9 cellular contexts compared by ENCODE assay signal in the genomic region with DNA sequence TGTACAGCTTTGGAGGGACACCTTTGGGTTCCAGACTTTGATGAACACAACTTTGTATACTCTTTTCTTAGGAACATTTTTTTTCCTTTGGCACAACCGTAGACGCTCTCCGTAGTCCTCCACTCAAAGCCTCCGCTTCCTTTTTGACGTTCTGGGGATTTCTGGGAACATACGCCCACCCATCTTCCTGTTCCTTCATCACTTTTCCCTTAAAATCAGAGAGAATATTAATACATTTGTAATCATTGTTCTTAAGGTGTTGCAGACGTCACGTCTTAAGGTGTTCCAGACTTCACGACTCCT. TPM values are rescaled to one million over a fixed set of nuclear protein-coding genes. Genes with fewer than 3 reads are reported as not detected.
A peak's percentile ranks its signal among the peaks of the same experiment; 100 is the strongest.
DNase-seq lines count a peak whose midpoint lies in the region; ATAC-seq, FAIRE-seq and TF ChIP-seq lines count a peak whose summit lies in the region.
"Had no signal": no experiment of that assay in that cellular context is flagged by ENCODE, and none has a peak within 500 bp of the region (broad histone marks: within the 10 kb centered on the region; RNA-seq: fewer than 3 reads in every experiment).

No MANE protein-coding gene starts in this region.

- peaks cover 17% of the 10 kb centered on the region for H3K36me3 Mint-ChIP-seq in activated CD4-positive, alpha-beta T cell treated with anti-CD3 and anti-CD28 coated beads, Interleukin-2, amount 10 ng/mL, durations not matched to agents 24 days and 14 days (ENCODE audit: low read depth)

- H3K4me2 ChIP-seq in K562 (ENCODE audit: insufficient read depth, low read length), result peak overlapping the region; percentile 91
- H3K4me2 ChIP-seq in HepG2 (ENCODE audit: low read depth, low read length), result peak overlapping the region; percentile 94

- no peak for TF ChIP-seq CTCF in K562 (IDR thresholded peaks at IDR 0.05 in 2 of 3, conservative IDR thresholded peaks at IDR 0.05 in 1 of 3; ENCODE audit: insufficient read depth in 2 of 3, low read depth in 1 of 3, low read length in 3 of 3)
- no peak for TF ChIP-seq CTCF in HepG2 (CRISPR knock-in tag; IDR thresholded peaks at IDR 0.05)

- FAIRE-seq in K562 (lab: Jason Lieb, UNC), result no peak
- FAIRE-seq in HepG2 (lab: Jason Lieb, UNC), result no peak

- H3K4me1 ChIP-seq in K562 (replicated peaks in 1 of 2; ENCODE audit: control insufficient read depth in 2 of 2, insufficient read depth in 2 of 2, low read length in 2 of 2) (peaks cover 5 to 14% of the 10 kb centered on the region in 2 experiments; a peak in 4 of 5 replicates), HepG2 (ENCODE audit: insufficient read depth, low read length) (peaks cover 49% of the 10 kb centered on the region), thymus (ENCODE audit: control insufficient read depth, insufficient read depth, low read length) (no peaks in the 10 kb centered on the region)

- peak overlapping the region; percentile 72 for H3K27ac ChIP-seq in K562 (ENCODE audit: extremely low read depth, low read depth, low read length)
- peak overlapping the region; percentile 7 for H3K27ac ChIP-seq in HepG2 (ENCODE audit: extremely low read length, insufficient read depth, low read length)
- H3K27ac ChIP-seq in thymus (ENCODE audit: low read depth), result peak overlapping the region; percentile 74

- no peaks in the 10 kb centered on the region for H3K27me3 Mint-ChIP-seq in activated CD4-positive, alpha-beta T cell treated with anti-CD3 and anti-CD28 coated beads, Interleukin-2, amount 10 ng/mL, durations not matched to agents 24 days and 14 days

- BruUV-seq in K562 (replicated peaks; lab: Mats Ljungman, UMichigan) (TSS peak; percentile 94), HepG2 (replicated peaks; lab: Mats Ljungman, UMichigan) (no TSS peak)

- intact Hi-C loops in activated CD4-positive, alpha-beta T cell treated with anti-CD3 and anti-CD28 coated beads, Interleukin-2, amount 10 ng/mL, durations not matched to agents 24 days and 14 days (cut with micrococcal nuclease), result loop anchor here (5.0 kb wide), 1 partner anchor 142 kb away; the partner anchor contains the start of gene PDCD7
- intact Hi-C loops in K562 (cut with micrococcal nuclease), result no loop called here
- intact Hi-C loops in HepG2 (cut with micrococcal nuclease; ENCODE audit: unreplicated experiment), result loop anchor here (5.0 kb wide), 1 partner anchor 62 kb away; no protein-coding TSS in a partner anchor

- no peak for TF ChIP-seq POLR2A in K562 (conservative IDR thresholded peaks at IDR 0.05)
- TF ChIP-seq POLR2A in HepG2 (IDR thresholded peaks at IDR 0.05; ENCODE audit: insufficient read depth in 1 of 2, low read depth in 2 of 2, low read length in 2 of 2), result no peak

- POLR2A ChIA-PET in K562 (lab: Yijun Ruan, JAX), result interaction anchor here (0.6 to 1.7 kb wide), 7 partner anchors 10 to 314 kb away, joined by 3 to 6 read pairs (median 3); partner anchors contain the start of gene RNU5B-1
- POLR2A ChIA-PET in HepG2 (lab: Yijun Ruan, JAX), result interaction anchor here (1.0 to 2.0 kb wide), 3 partner anchors 10 to 315 kb away, joined by 3 to 6 read pairs (median 3); partner anchors contain the start of genes CLPX and RNU5B-1

- TF ChIP-seq RAD21 in K562 (CRISPR knock-in tag; conservative IDR thresholded peaks at IDR 0.05 in 1 of 2, IDR thresholded peaks at IDR 0.05 in 1 of 2), result no peak
- no peak for TF ChIP-seq RAD21 in HepG2 (CRISPR knock-in tag; IDR thresholded peaks at IDR 0.05)

- H3K9me3 Mint-ChIP-seq in activated CD4-positive, alpha-beta T cell treated with anti-CD3 and anti-CD28 coated beads, Interleukin-2, amount 10 ng/mL, durations not matched to agents 24 days and 14 days, result no peaks in the 10 kb centered on the region

- H2AFZ ChIP-seq in K562 (ENCODE audit: low read depth, low read length), result peak overlapping the region; percentile 99
- peak overlapping the region; percentile 80 for H2AFZ ChIP-seq in HepG2 (ENCODE audit: low read length)

- WGBS in K562 (ENCODE audit: insufficient coverage, low coverage, missing lambda C conversion rate), result 4% methylated on average over 9 of the region's 9 CpGs
- WGBS in HepG2 (ENCODE audit: low lambda C conversion rate), result 2% methylated on average over 9 of the region's 9 CpGs
- 18% methylated on average over 9 of the region's 9 CpGs for WGBS in thymus

- no peak for DNase-seq in activated CD4-positive, alpha-beta T cell treated with anti-CD3 and anti-CD28 coated beads, Interleukin-2, amount 10 ng/mL, durations not matched to agents 24 days and 14 days
- DNase-seq in activated CD4-positive, alpha-beta T cell treated with anti-CD3 and anti-CD28 coated beads, Interleukin-2, amount 50 U/mL, for 48 hours, result no peak
- DNase-seq in K562 (ENCODE audit: extremely low read depth in 1 of 4, low spot score in 3 of 4) (no peak), HepG2 (ENCODE audit: low spot score) (no peak), EL (no peak), G401 (ENCODE audit: low spot score) (no peak)

- H3K9me3 ChIP-seq in K562 (replicated peaks; ENCODE audit: control insufficient read depth, insufficient read depth, low read depth, low read length), result no peaks in the 10 kb centered on the region
- H3K9me3 ChIP-seq in HepG2 (ENCODE audit: low read length), result no peaks in the 10 kb centered on the region
- H3K9me3 ChIP-seq in thymus (ENCODE audit: control insufficient read depth), result no peaks in the 10 kb centered on the region

- CTCF ChIA-PET in K562 (lab: Yijun Ruan, JAX; ENCODE audit: low intra/inter-chr PET ratio), result no interaction called here
- CTCF ChIA-PET in HepG2 (lab: Yijun Ruan, JAX; ENCODE audit: low intra/inter-chr PET ratio, low total read pairs), result no interaction called here

- H3K27ac Mint-ChIP-seq in activated CD4-positive, alpha-beta T cell treated with anti-CD3 and anti-CD28 coated beads, Interleukin-2, amount 10 ng/mL, durations not matched to agents 24 days and 14 days, result peak overlapping the region; percentile 89

- H3K9ac ChIP-seq in K562 (ENCODE audit: insufficient read depth in 1 of 2, low read depth in 2 of 2, low read length in 2 of 2) (peak overlapping the region; percentile 64 to 81), HepG2 (ENCODE audit: insufficient read depth, low read depth, low read length) (peak overlapping the region; percentile 65)

- no peaks in the 10 kb centered on the region for H3K9me1 ChIP-seq in K562 (ENCODE audit: control insufficient read depth, insufficient read depth, low read length)

- H3K79me2 ChIP-seq in K562 (ENCODE audit: control insufficient read depth, insufficient read depth, low read length) (peaks cover 23% of the 10 kb centered on the region), HepG2 (ENCODE audit: insufficient read depth, low read length) (peaks cover 10% of the 10 kb centered on the region)

- peaks cover 42% of the 10 kb centered on the region for H3K4me1 Mint-ChIP-seq in activated CD4-positive, alpha-beta T cell treated with anti-CD3 and anti-CD28 coated beads, Interleukin-2, amount 10 ng/mL, durations not matched to agents 24 days and 14 days

- H3K4me3 ChIP-seq in K562, result peak overlapping the region; percentile 83
- peak overlapping the region; percentile 60 to 100 (median 65) for H3K4me3 ChIP-seq in HepG2 (replicated peaks in 1 of 3; ENCODE audit: insufficient read depth in 1 of 3, low read depth in 2 of 3, low read length in 3 of 3)
- H3K4me3 ChIP-seq in thymus (ENCODE audit: low read length), result peak overlapping the region; percentile 81

- in situ Hi-C loops in K562 (cut with MboI) (no loop called here), HepG2 (cut with HindIII; ENCODE audit: extremely low pct_ligation_motif_present, low pct_unique_long_range_greater_than_20kb) (no loop called here), G401 (cut with HindIII; ENCODE audit: low sequenced_read_pairs) (no loop called here)

- ATAC-seq in K562 (no peak), HepG2 (no peak), GM21367 (IDR thresholded peaks at IDR 0.05; ENCODE audit: unreplicated experiment) (no peak)

- H4K20me1 ChIP-seq in K562 (replicated peaks; ENCODE audit: control insufficient read depth, insufficient read depth, low read length), result no peaks in the 10 kb centered on the region
- H4K20me1 ChIP-seq in HepG2 (ENCODE audit: insufficient read depth, low read length), result no peaks in the 10 kb centered on the region

- peak overlapping the region; percentile 94 for H3K4me3 Mint-ChIP-seq in activated CD4-positive, alpha-beta T cell treated with anti-CD3 and anti-CD28 coated beads, Interleukin-2, amount 10 ng/mL, durations not matched to agents 24 days and 14 days

- H3K27me3 ChIP-seq in K562 (ENCODE audit: control insufficient read depth in 2 of 2, insufficient read depth in 2 of 2, low read length in 2 of 2) (no peaks in the 10 kb centered on the region), HepG2 (ENCODE audit: control insufficient read depth in 1 of 2, insufficient read depth in 2 of 2, low read length in 2 of 2) (no peaks in the 10 kb centered on the region; a peak in 1 of 5 replicates), thymus (ENCODE audit: control insufficient read depth, insufficient read depth) (no peaks in the 10 kb centered on the region)

- TF ChIP-seq EP300 in K562 (IDR thresholded peaks at IDR 0.05; ENCODE audit: low read length), result no peak
- no peak for TF ChIP-seq EP300 in HepG2 (IDR thresholded peaks at IDR 0.05; ENCODE audit: low read depth in 2 of 2, low read length in 2 of 2)
- no peak for TF ChIP-seq EP300 in HepG2 (CRISPR knock-in tag; IDR thresholded peaks at IDR 0.05; ENCODE audit: borderline replicate concordance)

- peaks cover 10% of the 10 kb centered on the region; the same call in 1 of the 3 replicates for H3K36me3 ChIP-seq in K562 (ENCODE audit: control insufficient read depth, insufficient read depth, low read length)
- H3K36me3 ChIP-seq in HepG2 (replicated peaks in 1 of 2; ENCODE audit: control insufficient read depth in 1 of 2, insufficient read depth in 2 of 2, low read length in 2 of 2), result no peaks in the 10 kb centered on the region
- H3K36me3 ChIP-seq in thymus (ENCODE audit: control insufficient read depth, insufficient read depth), result no peaks in the 10 kb centered on the region

RNA-seq across cellular contexts. Expression of gene SPG21, which starts 0.4 kb away (rescaled TPM):
- total RNA-seq in activated CD4-positive, alpha-beta T cell treated with anti-CD3 and anti-CD28 coated beads, Interleukin-2, amount 10 ng/mL, durations not matched to agents 24 days and 14 days, result 70.4 and 76.2 TPM in 2 replicates
- 42.0 and 42.1 TPM in 2 replicates for total RNA-seq in K562 (2011; cell fraction: chromatin; rRNA removed; ENCODE audit: low replicate concordance)
- total RNA-seq in K562 (2011; cell fraction: nucleolus; rRNA removed), result 28.0 and 36.9 TPM in 2 replicates
- 55.7 and 78.3 TPM in 2 replicates for total RNA-seq in K562 (2011; cell fraction: nucleoplasm; rRNA removed)
- total RNA-seq in K562 (2014; rRNA removed), result 46.1 and 50.0 TPM in 2 replicates
- total RNA-seq in K562 (2014; rRNA removed; fragmentation: Illumina TruSeq; extraction: Trizol), result 71.2 and 73.9 TPM in 2 replicates
- 56.8 and 59.8 TPM in 2 replicates for total RNA-seq in K562 (2015; rRNA removed; fragmentation: Illumina TruSeq; extraction: Trizol)
- total RNA-seq in K562 (2021), result 72.0 and 79.1 TPM in 2 replicates
- 49.2 and 65.1 TPM in 2 replicates for polyA plus RNA-seq in K562 (2011; rRNA removed)
- 52.2 and 59.7 TPM in 2 replicates for polyA plus RNA-seq in K562 (2011; cell fraction: cytosol; rRNA removed)
- polyA plus RNA-seq in K562 (2011; cell fraction: nucleus; rRNA removed), result 24.0 and 24.4 TPM in 2 replicates
- 54.8 and 61.6 TPM in 2 replicates for polyA plus RNA-seq in K562 (2012)
- 78.7 and 98.8 TPM in 2 replicates for polyA plus RNA-seq in K562 (2014; fragmentation: Illumina TruSeq; extraction: Trizol)
- 10 to 100 TPM; 22.8 to 23.6 TPM for polyA plus RNA-seq in K562 (2014; fragmentation: Nextera tagmentation; extraction: Ambion mirVana)
- polyA plus RNA-seq in K562 (2014; rRNA removed), result 65.7 and 69.0 TPM in 2 replicates
- 40.4 and 43.8 TPM in 2 replicates for polyA minus RNA-seq in K562 (2011; rRNA and poly(A)+ RNA removed)
- polyA minus RNA-seq in K562 (2011; cell fraction: cytosol; rRNA and poly(A)+ RNA removed), result 23.4 and 27.0 TPM in 2 replicates
- 13.5 and 20.1 TPM in 2 replicates for polyA minus RNA-seq in K562 (2011; cell fraction: nucleus; rRNA and poly(A)+ RNA removed)
- 42.4 and 53.0 TPM in 2 replicates for total RNA-seq in HepG2 (2016; rRNA removed; fragmentation: Illumina TruSeq; extraction: Trizol)
- 56.6 and 57.5 TPM in 2 replicates for total RNA-seq in HepG2 (2016; cell fraction: cytosol; rRNA removed; fragmentation: Illumina TruSeq; extraction: Trizol; ENCODE audit: low read depth)
- total RNA-seq in HepG2 (2016; cell fraction: insoluble cytoplasmic fraction; rRNA removed; fragmentation: Illumina TruSeq; extraction: Trizol), result 43.5 and 50.8 TPM in 2 replicates
- total RNA-seq in HepG2 (2016; cell fraction: membrane; rRNA removed; fragmentation: Illumina TruSeq; extraction: Trizol), result 111 and 115 TPM in 2 replicates
- total RNA-seq in HepG2 (2016; cell fraction: nucleus; rRNA removed; fragmentation: Illumina TruSeq; extraction: Trizol), result 31.3 and 35.8 TPM in 2 replicates
- polyA plus RNA-seq in HepG2 (2011; rRNA removed), result 29.1 and 36.7 TPM in 2 replicates
- polyA plus RNA-seq in HepG2 (2011; cell fraction: cytosol; rRNA removed), result 41.8 and 47.6 TPM in 2 replicates
- polyA plus RNA-seq in HepG2 (2011; cell fraction: nucleus; rRNA removed), result 13.3 and 18.4 TPM in 2 replicates
- polyA plus RNA-seq in HepG2 (2012), result 33.1 and 45.9 TPM in 2 replicates
- 99.2 and 108 TPM in 2 replicates for polyA plus RNA-seq in HepG2 (2016; cell fraction: cytosol; fragmentation: Illumina TruSeq; extraction: Trizol; ENCODE audit: low read depth)
- polyA plus RNA-seq in HepG2 (2016; cell fraction: insoluble cytoplasmic fraction; fragmentation: Illumina TruSeq; extraction: Trizol; ENCODE audit: low read depth), result 81.6 and 86.6 TPM in 2 replicates
- polyA plus RNA-seq in HepG2 (2016; cell fraction: membrane; fragmentation: Illumina TruSeq; extraction: Trizol; ENCODE audit: low read depth), result 164 and 173 TPM in 2 replicates
- 60.9 and 72.5 TPM in 2 replicates for polyA plus RNA-seq in HepG2 (2016; cell fraction: nucleus; fragmentation: Illumina TruSeq; extraction: Trizol; ENCODE audit: insufficient read depth, low read depth)
- polyA minus RNA-seq in HepG2 (2011; rRNA and poly(A)+ RNA removed; ENCODE audit: low replicate concordance), result 29.3 and 66.6 TPM in 2 replicates
- 21.4 and 25.0 TPM in 2 replicates for polyA minus RNA-seq in HepG2 (2011; cell fraction: cytosol; rRNA and poly(A)+ RNA removed)
- polyA minus RNA-seq in HepG2 (2011; cell fraction: nucleus; rRNA and poly(A)+ RNA removed), result 20.6 and 27.8 TPM in 2 replicates
- 71.5 TPM for polyA plus RNA-seq in thymus
- 111 and 115 TPM in 2 replicates for total RNA-seq in G401 (2014; rRNA removed; shearing (Covaris generic))

RNA-seq across cellular contexts. Expression of gene MTFMT, which starts 39.3 kb away (rescaled TPM):
- 19.4 and 21.6 TPM in 2 replicates for total RNA-seq in activated CD4-positive, alpha-beta T cell treated with anti-CD3 and anti-CD28 coated beads, Interleukin-2, amount 10 ng/mL, durations not matched to agents 24 days and 14 days
- 10.2 and 20.8 TPM in 2 replicates for total RNA-seq in K562 (2011; cell fraction: chromatin; rRNA removed; ENCODE audit: low replicate concordance)
- 4.7 and 7.4 TPM in 2 replicates for total RNA-seq in K562 (2011; cell fraction: nucleolus; rRNA removed)
- total RNA-seq in K562 (2011; cell fraction: nucleoplasm; rRNA removed), result 5.7 and 13.3 TPM in 2 replicates
- 18.6 and 31.1 TPM in 2 replicates for total RNA-seq in K562 (2014; rRNA removed)
- 18.2 and 19.6 TPM in 2 replicates for total RNA-seq in K562 (2014; rRNA removed; fragmentation: Illumina TruSeq; extraction: Trizol)
- total RNA-seq in K562 (2015; rRNA removed; fragmentation: Illumina TruSeq; extraction: Trizol), result 13.7 and 14.1 TPM in 2 replicates
- total RNA-seq in K562 (2021), result 17.3 and 17.6 TPM in 2 replicates
- polyA plus RNA-seq in K562 (2011; rRNA removed), result 16.4 and 16.7 TPM in 2 replicates
- polyA plus RNA-seq in K562 (2011; cell fraction: cytosol; rRNA removed), result 7.9 and 10.5 TPM in 2 replicates
- 7.4 and 8.6 TPM in 2 replicates for polyA plus RNA-seq in K562 (2011; cell fraction: nucleus; rRNA removed)
- 8.5 and 10.3 TPM in 2 replicates for polyA plus RNA-seq in K562 (2012)
- 14.8 and 16.2 TPM in 2 replicates for polyA plus RNA-seq in K562 (2014; fragmentation: Illumina TruSeq; extraction: Trizol)
- polyA plus RNA-seq in K562 (2014; fragmentation: Nextera tagmentation; extraction: Ambion mirVana), result 1 to 10 TPM; 1.4 to 2.2 TPM
- 14.0 and 15.9 TPM in 2 replicates for polyA plus RNA-seq in K562 (2014; rRNA removed)
- 10.1 and 16.2 TPM in 2 replicates for polyA minus RNA-seq in K562 (2011; rRNA and poly(A)+ RNA removed)
- polyA minus RNA-seq in K562 (2011; cell fraction: cytosol; rRNA and poly(A)+ RNA removed), result 7.3 and 8.2 TPM in 2 replicates
- polyA minus RNA-seq in K562 (2011; cell fraction: nucleus; rRNA and poly(A)+ RNA removed), result 7.0 and 7.3 TPM in 2 replicates
- total RNA-seq in HepG2 (2016; rRNA removed; fragmentation: Illumina TruSeq; extraction: Trizol), result 23.2 and 27.9 TPM in 2 replicates
- 10.4 and 12.6 TPM in 2 replicates for total RNA-seq in HepG2 (2016; cell fraction: cytosol; rRNA removed; fragmentation: Illumina TruSeq; extraction: Trizol; ENCODE audit: low read depth)
- total RNA-seq in HepG2 (2016; cell fraction: insoluble cytoplasmic fraction; rRNA removed; fragmentation: Illumina TruSeq; extraction: Trizol), result 22.7 and 29.9 TPM in 2 replicates
- total RNA-seq in HepG2 (2016; cell fraction: membrane; rRNA removed; fragmentation: Illumina TruSeq; extraction: Trizol), result 18.1 and 19.5 TPM in 2 replicates
- 13.3 and 17.4 TPM in 2 replicates for total RNA-seq in HepG2 (2016; cell fraction: nucleus; rRNA removed; fragmentation: Illumina TruSeq; extraction: Trizol)
- 8.9 and 9.9 TPM in 2 replicates for polyA plus RNA-seq in HepG2 (2011; rRNA removed)
- polyA plus RNA-seq in HepG2 (2011; cell fraction: cytosol; rRNA removed), result 7.3 and 11.2 TPM in 2 replicates
- polyA plus RNA-seq in HepG2 (2011; cell fraction: nucleus; rRNA removed), result 4.0 and 5.2 TPM in 2 replicates
- polyA plus RNA-seq in HepG2 (2012), result 6.6 and 14.4 TPM in 2 replicates
- polyA plus RNA-seq in HepG2 (2016; cell fraction: cytosol; fragmentation: Illumina TruSeq; extraction: Trizol; ENCODE audit: low read depth), result 7.3 and 9.3 TPM in 2 replicates
- 22.1 and 23.9 TPM in 2 replicates for polyA plus RNA-seq in HepG2 (2016; cell fraction: insoluble cytoplasmic fraction; fragmentation: Illumina TruSeq; extraction: Trizol; ENCODE audit: low read depth)
- polyA plus RNA-seq in HepG2 (2016; cell fraction: membrane; fragmentation: Illumina TruSeq; extraction: Trizol; ENCODE audit: low read depth), result 13.3 and 13.6 TPM in 2 replicates
- 17.3 and 20.2 TPM in 2 replicates for polyA plus RNA-seq in HepG2 (2016; cell fraction: nucleus; fragmentation: Illumina TruSeq; extraction: Trizol; ENCODE audit: insufficient read depth, low read depth)
- polyA minus RNA-seq in HepG2 (2011; rRNA and poly(A)+ RNA removed; ENCODE audit: low replicate concordance), result 3.2 and 7.6 TPM in 2 replicates
- 6.6 and 9.0 TPM in 2 replicates for polyA minus RNA-seq in HepG2 (2011; cell fraction: cytosol; rRNA and poly(A)+ RNA removed)
- 10.2 and 16.7 TPM in 2 replicates for polyA minus RNA-seq in HepG2 (2011; cell fraction: nucleus; rRNA and poly(A)+ RNA removed)
- polyA plus RNA-seq in thymus, result 9.6 TPM
- 34.2 and 99.1 TPM in 2 replicates for total RNA-seq in G401 (2014; rRNA removed; shearing (Covaris generic))

RNA-seq across cellular contexts. Expression of gene SLC51B, which starts 55.1 kb away (rescaled TPM):
- not detected in 2 replicates for total RNA-seq in activated CD4-positive, alpha-beta T cell treated with anti-CD3 and anti-CD28 coated beads, Interleukin-2, amount 10 ng/mL, durations not matched to agents 24 days and 14 days
- not detected in 2 replicates for total RNA-seq in K562 (2011; cell fraction: chromatin; rRNA removed; ENCODE audit: low replicate concordance)
- total RNA-seq in K562 (2011; cell fraction: nucleolus; rRNA removed), result not detected in 2 replicates
- not detected in 2 replicates for total RNA-seq in K562 (2011; cell fraction: nucleoplasm; rRNA removed)
- total RNA-seq in K562 (2014; rRNA removed), result not detected in 2 replicates
- total RNA-seq in K562 (2014; rRNA removed; fragmentation: Illumina TruSeq; extraction: Trizol), result not detected in 2 replicates
- not detected in 2 replicates for total RNA-seq in K562 (2015; rRNA removed; fragmentation: Illumina TruSeq; extraction: Trizol)
- not detected in 2 replicates for total RNA-seq in K562 (2021)
- polyA plus RNA-seq in K562 (2011; rRNA removed), result not detected in 2 replicates
- polyA plus RNA-seq in K562 (2011; cell fraction: cytosol; rRNA removed), result not detected in 2 replicates
- polyA plus RNA-seq in K562 (2011; cell fraction: nucleus; rRNA removed), result not detected in 2 replicates
- polyA plus RNA-seq in K562 (2012), result not detected in 2 replicates
- not detected in 2 replicates for polyA plus RNA-seq in K562 (2014; fragmentation: Illumina TruSeq; extraction: Trizol)
- not detected for polyA plus RNA-seq in K562 (2014; fragmentation: Nextera tagmentation; extraction: Ambion mirVana)
- not detected in 2 replicates for polyA plus RNA-seq in K562 (2014; rRNA removed)
- not detected in 2 replicates for polyA minus RNA-seq in K562 (2011; rRNA and poly(A)+ RNA removed)
- not detected in 2 replicates for polyA minus RNA-seq in K562 (2011; cell fraction: cytosol; rRNA and poly(A)+ RNA removed)
- not detected in 2 replicates for polyA minus RNA-seq in K562 (2011; cell fraction: nucleus; rRNA and poly(A)+ RNA removed)
- 14.4 and 17.1 TPM in 2 replicates for total RNA-seq in HepG2 (2016; rRNA removed; fragmentation: Illumina TruSeq; extraction: Trizol)
- total RNA-seq in HepG2 (2016; cell fraction: cytosol; rRNA removed; fragmentation: Illumina TruSeq; extraction: Trizol; ENCODE audit: low read depth), result 5.3 and 6.1 TPM in 2 replicates
- 13.5 and 17.5 TPM in 2 replicates for total RNA-seq in HepG2 (2016; cell fraction: insoluble cytoplasmic fraction; rRNA removed; fragmentation: Illumina TruSeq; extraction: Trizol)
- total RNA-seq in HepG2 (2016; cell fraction: membrane; rRNA removed; fragmentation: Illumina TruSeq; extraction: Trizol), result 7.0 and 7.8 TPM in 2 replicates
- total RNA-seq in HepG2 (2016; cell fraction: nucleus; rRNA removed; fragmentation: Illumina TruSeq; extraction: Trizol), result 8.3 and 9.5 TPM in 2 replicates
- polyA plus RNA-seq in HepG2 (2011; rRNA removed), result 12.0 and 14.9 TPM in 2 replicates
- 13.2 and 15.4 TPM in 2 replicates for polyA plus RNA-seq in HepG2 (2011; cell fraction: cytosol; rRNA removed)
- polyA plus RNA-seq in HepG2 (2011; cell fraction: nucleus; rRNA removed), result 3.4 and 3.5 TPM in 2 replicates
- polyA plus RNA-seq in HepG2 (2012), result 4.6 and 5.6 TPM in 2 replicates
- 5.3 and 7.1 TPM in 2 replicates for polyA plus RNA-seq in HepG2 (2016; cell fraction: cytosol; fragmentation: Illumina TruSeq; extraction: Trizol; ENCODE audit: low read depth)
- polyA plus RNA-seq in HepG2 (2016; cell fraction: insoluble cytoplasmic fraction; fragmentation: Illumina TruSeq; extraction: Trizol; ENCODE audit: low read depth), result 13.1 and 13.8 TPM in 2 replicates
- polyA plus RNA-seq in HepG2 (2016; cell fraction: membrane; fragmentation: Illumina TruSeq; extraction: Trizol; ENCODE audit: low read depth), result 5.5 and 6.5 TPM in 2 replicates
- 15.7 and 19.3 TPM in 2 replicates for polyA plus RNA-seq in HepG2 (2016; cell fraction: nucleus; fragmentation: Illumina TruSeq; extraction: Trizol; ENCODE audit: insufficient read depth, low read depth)
- 5.1 TPM in 1 of 2 replicates, not detected in the other for polyA minus RNA-seq in HepG2 (2011; rRNA and poly(A)+ RNA removed; ENCODE audit: low replicate concordance)
- polyA minus RNA-seq in HepG2 (2011; cell fraction: cytosol; rRNA and poly(A)+ RNA removed), result 3.9 TPM in 2 replicates
- polyA minus RNA-seq in HepG2 (2011; cell fraction: nucleus; rRNA and poly(A)+ RNA removed), result 2.7 and 2.9 TPM in 2 replicates
- polyA plus RNA-seq in thymus, result 0.16 TPM
- total RNA-seq in G401 (2014; rRNA removed; shearing (Covaris generic)), result not detected in 2 replicates
- total RNA-seq: Daoy had no signal

Comparison
In these comparisons a context has a peak if more than half of its experiments do, and no peak if none do; other contexts are left out.
1. H3K27ac ChIP-seq: peak in every context shown above with its lines; median percentile 74 in thymus; 72 in K562; 7 in HepG2.